Comparison of ENCODE assay signal across 17 cellular contexts in the genomic region with DNA sequence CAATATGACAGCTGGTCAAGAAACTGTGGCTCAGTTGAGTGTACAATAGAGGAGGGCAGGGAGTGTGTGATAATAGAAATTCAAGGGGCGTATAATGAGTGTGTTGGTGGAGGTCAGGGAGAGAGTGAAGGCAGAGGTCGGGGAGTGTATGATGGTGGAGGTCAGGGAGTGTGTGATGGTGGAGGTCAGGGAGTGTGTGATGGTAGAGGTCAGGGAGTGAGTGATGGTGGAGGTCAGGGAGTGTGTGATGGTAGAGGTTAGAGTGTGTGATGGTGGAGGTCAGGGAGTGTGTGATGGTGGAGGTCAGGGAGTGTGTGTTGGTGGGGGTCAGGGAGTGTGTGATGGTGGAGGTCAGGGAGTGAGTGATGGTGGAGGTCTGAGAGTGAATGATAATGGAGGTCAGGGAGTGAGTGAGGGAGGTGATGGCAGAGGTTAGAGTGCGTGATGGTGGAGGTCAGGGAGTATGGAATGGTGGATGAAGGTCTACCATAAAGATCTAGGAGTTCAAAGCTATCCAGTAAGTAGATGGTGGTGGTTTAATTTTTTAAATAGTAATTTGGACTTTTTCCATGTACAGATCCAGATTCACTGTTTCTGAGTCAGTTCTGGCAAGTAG. TPM values are rescaled to one million over a fixed set of nuclear protein-coding genes. Genes with fewer than 3 reads are reported as not detected.
DNase-seq lines count a peak whose midpoint lies in the region; FAIRE-seq and TF ChIP-seq lines count a peak whose summit lies in the region.
"Had no signal": no experiment of that assay in that cellular context is flagged by ENCODE, and none has a peak within 500 bp of the region (broad histone marks: within the 10 kb centered on the region; RNA-seq: fewer than 3 reads in every experiment).

No MANE protein-coding gene starts in this region.

- no peak overlapping the region for H3K23ac ChIP-seq in H1 (ENCODE audit: insufficient read length)

- intact Hi-C loops in activated naive CD4-positive, alpha-beta T cell treated with anti-CD3 and anti-CD28 coated beads for 36 hours (cut with micrococcal nuclease) = no loop called here
- intact Hi-C loops in tibial artery (cut with DNase I; ENCODE audit: low total_unique reads) = no loop called here
- intact Hi-C loops in activated CD4-positive, alpha-beta T cell treated with anti-CD3 and anti-CD28 coated beads, Interleukin-2, amount 10 ng/mL, durations not matched to agents 24 days and 14 days (cut with micrococcal nuclease) = no loop called here

- H3K36me3 Mint-ChIP-seq in activated naive CD4-positive, alpha-beta T cell treated with anti-CD3 and anti-CD28 coated beads, Interleukin-2, amount 10 ng/mL, durations not matched to agents 7 days and 5 days = peaks cover 2% of the 10 kb centered on the region
- no peaks in the 10 kb centered on the region for H3K36me3 Mint-ChIP-seq in activated naive CD4-positive, alpha-beta T cell treated with anti-CD3 and anti-CD28 coated beads for 36 hours (ENCODE audit: low read depth)
- peaks cover 4% of the 10 kb centered on the region for H3K36me3 Mint-ChIP-seq in neural progenitor cell
- H3K36me3 Mint-ChIP-seq in activated CD4-positive, alpha-beta T cell treated with anti-CD3 and anti-CD28 coated beads, Interleukin-2, amount 10 ng/mL, durations not matched to agents 24 days and 14 days (ENCODE audit: low read depth) = no peaks in the 10 kb centered on the region
- H3K36me3 Mint-ChIP-seq in osteocyte (ENCODE audit: unreplicated experiment) = no peaks in the 10 kb centered on the region

- peaks cover 9% of the 10 kb centered on the region for H3K9me3 Mint-ChIP-seq in activated naive CD4-positive, alpha-beta T cell treated with anti-CD3 and anti-CD28 coated beads, Interleukin-2, amount 10 ng/mL, durations not matched to agents 7 days and 5 days
- H3K9me3 Mint-ChIP-seq in activated naive CD4-positive, alpha-beta T cell treated with anti-CD3 and anti-CD28 coated beads for 36 hours = peaks cover 9% of the 10 kb centered on the region
- H3K9me3 Mint-ChIP-seq in neural progenitor cell (peaks cover 16% of the 10 kb centered on the region), osteocyte (ENCODE audit: unreplicated experiment) (peaks cover 5% of the 10 kb centered on the region)
- peaks cover 4% of the 10 kb centered on the region for H3K9me3 Mint-ChIP-seq in activated CD4-positive, alpha-beta T cell treated with anti-CD3 and anti-CD28 coated beads, Interleukin-2, amount 10 ng/mL, durations not matched to agents 24 days and 14 days

- no peak overlapping the region for H3K14ac ChIP-seq in H1 (ENCODE audit: insufficient read length)

- H3K4me2 ChIP-seq in H1 (ENCODE audit: insufficient read depth in 1 of 2, low read depth in 2 of 2, low read length in 2 of 2) = no peak overlapping the region
- no peak overlapping the region for H3K4me2 ChIP-seq in neural progenitor cell

- H3K27me3 ChIP-seq in H1 (replicated peaks in 1 of 4; ENCODE audit: control insufficient read depth in 3 of 4, extremely low read depth in 1 of 4, insufficient read depth in 3 of 4, low read length in 3 of 4) (peaks cover 0 to 1% (median 0%) of the 10 kb centered on the region in 4 experiments; a peak in 2 of 7 replicates), neural progenitor cell (no peaks in the 10 kb centered on the region), tibial artery (no peaks in the 10 kb centered on the region)

- TF ChIP-seq RAD21 in H1 (IDR thresholded peaks at IDR 0.05 in 1 of 2, conservative IDR thresholded peaks at IDR 0.05 in 1 of 2; ENCODE audit: low read depth in 2 of 2, low read length in 2 of 2) = no peak

- H3K79me2 ChIP-seq in H1 (ENCODE audit: control insufficient read depth in 1 of 2, insufficient read depth in 2 of 2, low read length in 2 of 2) = no peaks in the 10 kb centered on the region
- H3K79me2 ChIP-seq in neural progenitor cell (ENCODE audit: low read depth) = no peaks in the 10 kb centered on the region

- H3K27me3 Mint-ChIP-seq in activated naive CD4-positive, alpha-beta T cell treated with anti-CD3 and anti-CD28 coated beads, Interleukin-2, amount 10 ng/mL, durations not matched to agents 7 days and 5 days = peaks cover 10% of the 10 kb centered on the region
- H3K27me3 Mint-ChIP-seq in activated naive CD4-positive, alpha-beta T cell treated with anti-CD3 and anti-CD28 coated beads for 36 hours (ENCODE audit: low read depth) = no peaks in the 10 kb centered on the region
- H3K27me3 Mint-ChIP-seq in neural progenitor cell (ENCODE audit: insufficient read depth, low read depth) (peaks cover 8% of the 10 kb centered on the region), osteocyte (ENCODE audit: unreplicated experiment) (no peaks in the 10 kb centered on the region)
- H3K27me3 Mint-ChIP-seq in activated CD4-positive, alpha-beta T cell treated with anti-CD3 and anti-CD28 coated beads, Interleukin-2, amount 10 ng/mL, durations not matched to agents 24 days and 14 days = no peaks in the 10 kb centered on the region

- 0 out of 2 replicates have a peak overlapping the region, but pooled peaks have one; percentile 46 for H2BK15ac ChIP-seq in H1 (ENCODE audit: low read length)

- H3K27ac ChIP-seq in H1 (ENCODE audit: low read depth, low read length) = no peak overlapping the region
- H3K27ac ChIP-seq in neural progenitor cell = no peak overlapping the region
- peak overlapping the region; percentile 85 to 90 for H3K27ac ChIP-seq in tibial artery
- H3K27ac ChIP-seq: 22Rv1 had no signal

- H3K79me1 ChIP-seq in H1 (ENCODE audit: low read depth, low read length) = no peaks in the 10 kb centered on the region

- no peak overlapping the region for H2BK120ac ChIP-seq in H1 (replicated peaks; ENCODE audit: low read depth, low read length)

- H4K91ac ChIP-seq in H1 (replicated peaks; ENCODE audit: insufficient read length, low read length) = no peak overlapping the region

- TF ChIP-seq CTCF in H1 (IDR thresholded peaks at IDR 0.05; ENCODE audit: control extremely low read depth in 1 of 3, insufficient read depth in 1 of 3, low read depth in 1 of 3, low read length in 3 of 3) (no peak), neural progenitor cell (IDR thresholded peaks at IDR 0.05) (no peak), tibial artery (IDR thresholded peaks at IDR 0.05) (no peak), osteocyte (IDR thresholded peaks at IDR 0.05) (no peak)

- H2BK20ac ChIP-seq in H1 (ENCODE audit: low read length) = no peak overlapping the region

- H2BK5ac ChIP-seq in H1 (ENCODE audit: low read depth, low read length) = no peak overlapping the region

- H4K20me1 ChIP-seq in H1 (replicated peaks in 1 of 2; ENCODE audit: control insufficient read depth in 1 of 2, insufficient read depth in 2 of 2, low read length in 2 of 2) = no peaks in the 10 kb centered on the region
- H4K20me1 ChIP-seq in neural progenitor cell (ENCODE audit: low read depth) = no peaks in the 10 kb centered on the region

- peaks cover 7% of the 10 kb centered on the region; the same call in 1 of the 2 replicates for H3K23me2 ChIP-seq in H1 (ENCODE audit: low read depth, low read length)

- peak overlapping the region; percentile 9 for H3K27ac Mint-ChIP-seq in activated naive CD4-positive, alpha-beta T cell treated with anti-CD3 and anti-CD28 coated beads, Interleukin-2, amount 10 ng/mL, durations not matched to agents 7 days and 5 days
- H3K27ac Mint-ChIP-seq in activated naive CD4-positive, alpha-beta T cell treated with anti-CD3 and anti-CD28 coated beads for 36 hours = no peak overlapping the region
- peak overlapping the region; percentile 3 for H3K27ac Mint-ChIP-seq in neural progenitor cell
- no peak overlapping the region for H3K27ac Mint-ChIP-seq in activated CD4-positive, alpha-beta T cell treated with anti-CD3 and anti-CD28 coated beads, Interleukin-2, amount 10 ng/mL, durations not matched to agents 24 days and 14 days
- no peak overlapping the region for H3K27ac Mint-ChIP-seq in osteocyte (ENCODE audit: unreplicated experiment)

- H3K4me1 Mint-ChIP-seq in activated naive CD4-positive, alpha-beta T cell treated with anti-CD3 and anti-CD28 coated beads, Interleukin-2, amount 10 ng/mL, durations not matched to agents 7 days and 5 days = no peaks in the 10 kb centered on the region
- H3K4me1 Mint-ChIP-seq in activated naive CD4-positive, alpha-beta T cell treated with anti-CD3 and anti-CD28 coated beads for 36 hours (ENCODE audit: low read depth) = no peaks in the 10 kb centered on the region
- peaks cover 50% of the 10 kb centered on the region for H3K4me1 Mint-ChIP-seq in neural progenitor cell
- H3K4me1 Mint-ChIP-seq in activated CD4-positive, alpha-beta T cell treated with anti-CD3 and anti-CD28 coated beads, Interleukin-2, amount 10 ng/mL, durations not matched to agents 24 days and 14 days = no peaks in the 10 kb centered on the region
- H3K4me1 Mint-ChIP-seq in osteocyte (ENCODE audit: unreplicated experiment) = peaks cover 62% of the 10 kb centered on the region

- 93% methylated on average over 3 of the region's 3 CpGs; no CpG with 5 or more reads in 1 of the 2 experiments for WGBS in H1 (ENCODE audit: extremely low coverage in 1 of 2, insufficient coverage in 1 of 2, insufficient read length in 1 of 2, insufficient replicate concordance in 2 of 2, low coverage in 1 of 2, low lambda C conversion rate in 2 of 2, missing lambda C conversion rate in 1 of 2), 2 experiments

- no peak overlapping the region for H4K8ac ChIP-seq in H1 (ENCODE audit: extremely low read depth, insufficient read depth, low read length)

- H3F3A ChIP-seq in neural progenitor cell (ENCODE audit: low read depth) = peaks cover 17% of the 10 kb centered on the region

- POLR2A ChIA-PET in H1 (lab: Charles Lee; ENCODE audit: partially characterized antibody) = interaction anchor here (0.6 kb wide), 1 partner anchor 24 kb away, joined by 3 read pairs; no protein-coding TSS in a partner anchor

- no peak overlapping the region for H3K56ac ChIP-seq in H1 (replicated peaks; ENCODE audit: insufficient read length, low read depth, low read length)

- H3K9ac ChIP-seq in H1 (replicated peaks in 1 of 4; ENCODE audit: extremely low read depth in 1 of 4, low read depth in 3 of 4, low read length in 3 of 4) = no peak overlapping the region
- H3K9ac ChIP-seq in neural progenitor cell = no peak overlapping the region

- no peak overlapping the region for H2BK12ac ChIP-seq in H1 (ENCODE audit: low read depth, low read length)

- H3K9me3 ChIP-seq in H1 (ENCODE audit: insufficient read depth in 2 of 2, low read depth in 1 of 2, low read length in 1 of 2) (no peaks in the 10 kb centered on the region; a peak in 1 of 4 replicates), neural progenitor cell (ENCODE audit: low read depth) (peaks cover 12% of the 10 kb centered on the region), tibial artery (no peaks in the 10 kb centered on the region)

- no peak for FAIRE-seq in H1 (lab: Jason Lieb, UNC)
- FAIRE-seq: GM12878, GM18507 had no signal

- no peak overlapping the region for H3K4me3 ChIP-seq in H1 (ENCODE audit: extremely low read depth in 1 of 4, insufficient read depth in 2 of 4, low read depth in 3 of 4, low read length in 4 of 4)
- H3K4me3 ChIP-seq in neural progenitor cell = no peak overlapping the region
- H3K4me3 ChIP-seq in tibial artery = no peak overlapping the region
- H3K4me3 ChIP-seq: GM12878, HAP-1 had no signal

- no peak overlapping the region for H2AK5ac ChIP-seq in H1 (ENCODE audit: low read depth, low read length)

- DNase-seq in activated naive CD4-positive, alpha-beta T cell treated with anti-CD3 and anti-CD28 coated beads, Interleukin-2, amount 10 ng/mL, durations not matched to agents 7 days and 5 days = no peak
- no peak for DNase-seq in activated naive CD4-positive, alpha-beta T cell treated with anti-CD3 and anti-CD28 coated beads for 36 hours
- DNase-seq in H1 (ENCODE audit: low read depth in 1 of 2, low spot score in 2 of 2) = no peak
- no peak for DNase-seq in neural progenitor cell (ENCODE audit: low spot score)
- no peak for DNase-seq in tibial artery
- no peak for DNase-seq in kidney tubule cell (ENCODE audit: low spot score)
- no peak for DNase-seq in activated CD4-positive, alpha-beta T cell treated with anti-CD3 and anti-CD28 coated beads, Interleukin-2, amount 10 ng/mL, durations not matched to agents 24 days and 14 days
- no peak for DNase-seq in osteocyte (ENCODE audit: extremely low spot score, unreplicated experiment)
- DNase-seq: DMS79, NCI-H1417 treated with DMSO at 0.1 percent for 48 hours, NCI-H2029, NCI-H510A treated with DMSO at 0.1 percent for 48 hours, RPMI8226 had no signal

- H4K5ac ChIP-seq in H1 (ENCODE audit: insufficient read length, low read depth, low read length) = no peak overlapping the region

- TF ChIP-seq EP300 in H1 (IDR thresholded peaks at IDR 0.05; ENCODE audit: borderline replicate concordance in 1 of 2, low read depth in 2 of 2, low read length in 2 of 2) = no peak

- H3K4me3 Mint-ChIP-seq in activated naive CD4-positive, alpha-beta T cell treated with anti-CD3 and anti-CD28 coated beads, Interleukin-2, amount 10 ng/mL, durations not matched to agents 7 days and 5 days = no peak overlapping the region
- H3K4me3 Mint-ChIP-seq in activated naive CD4-positive, alpha-beta T cell treated with anti-CD3 and anti-CD28 coated beads for 36 hours = no peak overlapping the region
- H3K4me3 Mint-ChIP-seq in neural progenitor cell (peak overlapping the region; percentile 5), osteocyte (ENCODE audit: unreplicated experiment) (no peak overlapping the region)
- no peak overlapping the region for H3K4me3 Mint-ChIP-seq in activated CD4-positive, alpha-beta T cell treated with anti-CD3 and anti-CD28 coated beads, Interleukin-2, amount 10 ng/mL, durations not matched to agents 24 days and 14 days

- CTCF ChIA-PET in activated naive CD4-positive, alpha-beta T cell treated with anti-CD3 and anti-CD28 coated beads, Interleukin-2, amount 10 ng/mL, durations not matched to agents 7 days and 5 days (lab: Charles Lee) = no interaction called here
- CTCF ChIA-PET in activated naive CD4-positive, alpha-beta T cell treated with anti-CD3 and anti-CD28 coated beads for 36 hours (lab: Charles Lee) = no interaction called here
- CTCF ChIA-PET in H1 (lab: Charles Lee; ENCODE audit: partially characterized antibody) = interaction anchor here (0.7 to 2.0 kb wide), 3 partner anchors 19 to 373 kb away, joined by 3 to 5 read pairs (median 3); no protein-coding TSS in a partner anchor

- peaks cover 4 to 19% (median 8%) of the 10 kb centered on the region in 4 experiments for H3K4me1 ChIP-seq in H1 (replicated peaks in 1 of 4; ENCODE audit: control insufficient read depth in 3 of 4, insufficient read depth in 4 of 4, low read length in 3 of 4)
- H3K4me1 ChIP-seq in neural progenitor cell = peaks cover 29% of the 10 kb centered on the region
- peaks cover 0 to 67% (median 51%) of the 10 kb centered on the region in 4 donors for H3K4me1 ChIP-seq in tibial artery

- no peak overlapping the region for H3K4ac ChIP-seq in H1 (replicated peaks; ENCODE audit: insufficient read length, low read depth, low read length)

- no peak for TF ChIP-seq POLR2A in H1 (IDR thresholded peaks at IDR 0.05; ENCODE audit: control extremely low read depth in 1 of 2, low read depth in 2 of 2, low read length in 2 of 2)

- no peaks in the 10 kb centered on the region for H3K36me3 ChIP-seq in H1 (ENCODE audit: control insufficient read depth in 2 of 4, insufficient read depth in 4 of 4, low read length in 3 of 4)
- peaks cover 3% of the 10 kb centered on the region for H3K36me3 ChIP-seq in neural progenitor cell
- H3K36me3 ChIP-seq in tibial artery = no peaks in the 10 kb centered on the region
- H3K36me3 ChIP-seq: HAP-1 had no signal

- H2AFZ ChIP-seq in H1 (ENCODE audit: low read length) = no peak overlapping the region
- H2AFZ ChIP-seq in neural progenitor cell (replicated peaks) = no peak overlapping the region

- no peak overlapping the region for H3K18ac ChIP-seq in H1 (ENCODE audit: extremely low read depth, low read length)

RNA-seq across cellular contexts. Expression of gene TNS3, which starts 57.7 kb away (rescaled TPM):
- total RNA-seq in activated naive CD4-positive, alpha-beta T cell treated with anti-CD3 and anti-CD28 coated beads for 36 hours = under 1 TPM; 0.12 to 0.19 TPM
- 24.2 TPM in 2 replicates for total RNA-seq in H1 (2021; fragmentation: NEBNext Ultra II Directional; extraction: Animal tissue kit (Norgen Biotek cat#: 25700))
- polyA plus RNA-seq in H1 (2011; rRNA removed) = 11.9 and 14.7 TPM in 2 replicates
- polyA plus RNA-seq in H1 (2011; cell fraction: cytosol; rRNA removed) = 11.5 TPM
- polyA plus RNA-seq in H1 (2011; cell fraction: nucleus; rRNA removed) = 24.3 TPM
- polyA plus RNA-seq in H1 (2012, experiment 1 of 2) = 12.6 to 15.2 TPM (median 13.6 TPM) in 4 replicates
- polyA plus RNA-seq in H1 (2012, experiment 2 of 2) = 7.5 TPM
- 6.6 TPM for polyA plus RNA-seq in H1 (2013, experiment 1 of 2)
- 6.0 TPM for polyA plus RNA-seq in H1 (2013, experiment 2 of 2)
- polyA minus RNA-seq in H1 (2011; rRNA and poly(A)+ RNA removed) = 54.4 and 72.3 TPM in 2 replicates
- polyA minus RNA-seq in H1 (2011; cell fraction: cytosol; rRNA and poly(A)+ RNA removed) = 17.2 TPM
- polyA minus RNA-seq in H1 (2011; cell fraction: nucleus; rRNA and poly(A)+ RNA removed) = 43.9 TPM
- total RNA-seq in neural progenitor cell (ENCODE audit: low replicate concordance) = 15.0 and 21.8 TPM in 2 replicates
- total RNA-seq in activated CD4-positive, alpha-beta T cell treated with anti-CD3 and anti-CD28 coated beads, Interleukin-2, amount 10 ng/mL, durations not matched to agents 24 days and 14 days = 4.7 and 5.7 TPM in 2 replicates
- 93.8 and 103 TPM in 2 replicates for total RNA-seq in osteocyte

Comparison
In these comparisons a context has a peak if more than half of its experiments do, and no peak if none do; other contexts are left out.
1. H3K27ac Mint-ChIP-seq: peak in activated naive CD4-positive, alpha-beta T cell treated with anti-CD3 and anti-CD28 coated beads, Interleukin-2, amount 10 ng/mL, durations not matched to agents 7 days and 5 days (single experiment) and neural progenitor cell (single experiment); none in activated naive CD4-positive, alpha-beta T cell treated with anti-CD3 and anti-CD28 coated beads for 36 hours (single experiment), activated CD4-positive, alpha-beta T cell treated with anti-CD3 and anti-CD28 coated beads, Interleukin-2, amount 10 ng/mL, durations not matched to agents 24 days and 14 days (single experiment) and osteocyte (single experiment).
2. H3K27ac ChIP-seq: peak in tibial artery (2 of 2); none in H1 (single experiment) and neural progenitor cell (single experiment).